In the genomic region with DNA sequence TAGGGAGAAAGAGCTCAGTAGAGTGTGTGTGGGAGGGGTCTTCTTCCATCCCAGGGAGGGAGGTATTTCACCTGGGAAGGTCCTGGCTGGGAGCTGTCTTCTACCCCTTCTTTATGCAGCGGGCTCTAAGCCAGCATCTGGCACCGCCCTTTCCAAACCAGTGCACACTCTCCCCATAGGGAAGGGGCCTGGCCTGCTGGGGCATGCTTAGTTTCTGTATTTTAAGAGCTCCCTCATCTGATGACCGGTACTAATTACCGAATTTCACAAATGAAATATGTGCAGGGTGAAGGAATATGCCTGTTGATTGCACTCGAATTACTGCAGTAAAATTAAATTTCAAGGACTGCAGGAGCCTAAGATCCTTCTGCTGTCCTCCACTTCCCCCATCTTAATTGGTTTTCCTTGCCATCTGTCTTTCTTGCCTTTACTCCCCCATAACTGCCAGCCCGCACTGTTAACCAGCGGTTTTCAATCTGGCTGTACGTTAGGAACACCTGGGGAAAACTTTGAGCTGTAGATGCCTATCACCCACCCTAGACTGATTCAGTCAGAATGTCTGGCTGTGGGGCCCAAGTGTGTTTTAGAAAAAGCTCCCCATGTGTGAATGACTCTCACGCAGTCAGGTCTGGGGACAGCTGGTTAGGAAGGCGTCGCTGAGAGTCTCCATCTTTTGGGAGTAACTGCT, we compare ENCODE assay signal across 14 cellular contexts. TPM values are rescaled to one million over a fixed set of nuclear protein-coding genes. Genes with fewer than 3 reads are reported as not detected.
DNase-seq lines count a peak whose midpoint lies in the region; ATAC-seq and TF ChIP-seq lines count a peak whose summit lies in the region.
"Had no signal": no experiment of that assay in that cellular context is flagged by ENCODE, and none has a peak within 500 bp of the region (broad histone marks: within the 10 kb centered on the region; RNA-seq: fewer than 3 reads in every experiment).

No MANE protein-coding gene starts in this region.

- TF ChIP-seq CTCF in esophagus squamous epithelium (IDR thresholded peaks at IDR 0.05): no peak
- no peak for TF ChIP-seq CTCF in tibial artery (IDR thresholded peaks at IDR 0.05)

- no peak for ATAC-seq in HG03432 (IDR thresholded peaks at IDR 0.05; ENCODE audit: unreplicated experiment)

- H3K9me3 ChIP-seq in esophagus squamous epithelium: no peaks in the 10 kb centered on the region
- H3K9me3 ChIP-seq in tibial artery: no peaks in the 10 kb centered on the region
- H3K9me3 ChIP-seq: HAP-1, SJCRH30 had no signal

- peaks cover 4% of the 10 kb centered on the region for H3K9me3 Mint-ChIP-seq in activated naive CD8-positive, alpha-beta T cell (ENCODE audit: low read depth)
- peaks cover 10% of the 10 kb centered on the region for H3K9me3 Mint-ChIP-seq in activated naive CD8-positive, alpha-beta T cell treated with anti-CD3 and anti-CD28 coated beads for 36 hours

- 69 to 75% methylated on average over 11 of the region's 11 CpGs for WGBS in esophagus squamous epithelium, 2 donors

- TF ChIP-seq POLR2A in esophagus squamous epithelium (IDR thresholded peaks at IDR 0.05): no peak

- peaks cover 60% of the 10 kb centered on the region for H3K4me1 Mint-ChIP-seq in activated naive CD8-positive, alpha-beta T cell (ENCODE audit: low read depth)
- peaks cover 67% of the 10 kb centered on the region for H3K4me1 Mint-ChIP-seq in activated naive CD8-positive, alpha-beta T cell treated with anti-CD3 and anti-CD28 coated beads for 36 hours

- H3K27me3 ChIP-seq in esophagus squamous epithelium: no peaks in the 10 kb centered on the region
- no peaks in the 10 kb centered on the region for H3K27me3 ChIP-seq in tibial artery
- H3K27me3 ChIP-seq: SJCRH30, spleen had no signal

- H3K4me3 Mint-ChIP-seq in activated naive CD8-positive, alpha-beta T cell: no peak overlapping the region
- H3K4me3 Mint-ChIP-seq in activated naive CD8-positive, alpha-beta T cell treated with anti-CD3 and anti-CD28 coated beads for 36 hours: no peak overlapping the region

- no peak for DNase-seq in activated naive CD8-positive, alpha-beta T cell treated with anti-CD3 and anti-CD28 coated beads for 36 hours
- DNase-seq in NCI-H69 (lab: John Stamatoyannopoulos, UW) (peak; percentile 80), esophagus squamous epithelium (lab: John Stamatoyannopoulos, UW) (no peak), tibial artery (no peak)
- no peak for DNase-seq in central memory CD4-positive, alpha-beta T cell
- no peak for DNase-seq in stimulated activated naive CD4-positive, alpha-beta T cell (lab: John Stamatoyannopoulos, UW)
- DNase-seq: activated naive CD4-positive, alpha-beta T cell treated with anti-CD3 and anti-CD28 coated beads, Interleukin-2, amount 50 U/mL, for 16 hours; C1 segment of cervical spinal cord; NCI-H2029; SJCRH30; spleen had no signal

- peaks cover 38 to 78% (median 46%) of the 10 kb centered on the region in 3 donors for H3K4me1 ChIP-seq in esophagus squamous epithelium
- peaks cover 11 to 81% (median 53%) of the 10 kb centered on the region in 4 donors for H3K4me1 ChIP-seq in tibial artery
- H3K4me1 ChIP-seq: HAP-1 had no signal

- intact Hi-C loops in esophagus squamous epithelium (cut with DNase I) (no loop called here), tibial artery (cut with DNase I; ENCODE audit: low total_unique reads) (no loop called here)

- H3K4me3 ChIP-seq in esophagus squamous epithelium: no peak overlapping the region
- no peak overlapping the region for H3K4me3 ChIP-seq in tibial artery
- H3K4me3 ChIP-seq: HAP-1, SJCRH30, spleen had no signal

- H3K27ac Mint-ChIP-seq in activated naive CD8-positive, alpha-beta T cell: peak overlapping the region; percentile 58
- no peak overlapping the region for H3K27ac Mint-ChIP-seq in activated naive CD8-positive, alpha-beta T cell treated with anti-CD3 and anti-CD28 coated beads for 36 hours

- H3K27me3 Mint-ChIP-seq in activated naive CD8-positive, alpha-beta T cell: no peaks in the 10 kb centered on the region
- H3K27me3 Mint-ChIP-seq in activated naive CD8-positive, alpha-beta T cell treated with anti-CD3 and anti-CD28 coated beads for 36 hours: peaks cover 9% of the 10 kb centered on the region

- H3K36me3 ChIP-seq in esophagus squamous epithelium (peaks cover 0 to 20% (median 0%) of the 10 kb centered on the region in 3 donors), tibial artery (no peaks in the 10 kb centered on the region)
- H3K36me3 ChIP-seq: HAP-1, SJCRH30 had no signal

- H3K27ac ChIP-seq in esophagus squamous epithelium (peak overlapping the region in 3 of 4 donors; percentile 8 to 35 (median 17)), tibial artery (peak overlapping the region; percentile 82 to 91)
- H3K27ac ChIP-seq: SJCRH30, spleen had no signal

- H3K36me3 Mint-ChIP-seq in activated naive CD8-positive, alpha-beta T cell: peaks cover 11% of the 10 kb centered on the region
- peaks cover 47% of the 10 kb centered on the region for H3K36me3 Mint-ChIP-seq in activated naive CD8-positive, alpha-beta T cell treated with anti-CD3 and anti-CD28 coated beads for 36 hours

RNA-seq across cellular contexts. Expression of a gene that starts 20.1 kb away (rescaled TPM):
- total RNA-seq in activated naive CD8-positive, alpha-beta T cell treated with anti-CD3 and anti-CD28 coated beads for 36 hours: 10 to 100 TPM; 46.5 to 48.2 TPM
- total RNA-seq in esophagus squamous epithelium: 10 to 100 TPM; 25.8 to 36.2 (median 31.0) TPM
